ENCODE assay signal across 24 cellular contexts in genomic region chr4:108301583-108302256, GRCh38.
DNase-seq lines count a peak whose midpoint lies in the region; ATAC-seq and TF ChIP-seq lines count a peak whose summit lies in the region.
"Had no signal": no experiment of that assay in that cellular context is flagged by ENCODE, and none has a peak within 500 bp of the region (broad histone marks: within the 10 kb centered on the region; RNA-seq: fewer than 3 reads in every experiment).

No MANE protein-coding gene starts in this region.

- H3K27ac ChIP-seq in thymus (ENCODE audit: low read depth) = peak overlapping the region; percentile 74
- H3K27ac ChIP-seq: body of pancreas, esophagus muscularis mucosa, spleen, tibial artery had no signal

- DNase-seq in activated naive CD4-positive, alpha-beta T cell (lab: John Stamatoyannopoulos, UW) = no peak
- DNase-seq in T-helper 2 cell treated with Interferon-gamma antibody and Interleukin-4, amounts not matched to agents 5 μg/mL and 100 μg/mL, for 36 hours (ENCODE audit: low spot score) = no peak
- DNase-seq in epithelial cell of esophagus (ENCODE audit: low read depth) (peak; percentile 37), MG63 (no peak), SIG-M5 (lab: John Stamatoyannopoulos, UW) (no peak)
- no peak for DNase-seq in stimulated activated naive CD8-positive, alpha-beta T cell treated with anti-CD3 and anti-CD28 coated beads, Interleukin-15, Interleukin-2, amounts not matched to agents 100 U/mL and 50 U/mL, for 24 hours
- DNase-seq: activated CD4-positive, CD25-positive, alpha-beta regulatory T cell treated with anti-CD3 and anti-CD28 coated beads, Interleukin-2, amount 50 U/mL, for 72 hours; activated T-cell treated with anti-CD3 and anti-CD28 coated beads, Interleukin-2, amount 50 U/mL, for 48 hours; AML-193; body of pancreas; Caco-2; effector CD4-positive, alpha-beta T cell; kidney; NCI-H1417 treated with DMSO at 0.1 percent for 48 hours; retina; spleen; stimulated activated CD4-positive, alpha-beta T cell treated with anti-CD3 and anti-CD28 coated beads, Interleukin-4, amount 100 ng/mL, for 1 hour; T-helper 9 cell; tibial artery had no signal

- no peaks in the 10 kb centered on the region for H3K9me3 Mint-ChIP-seq in activated naive CD4-positive, alpha-beta T cell treated with anti-CD3 and anti-CD28 coated beads, Interleukin-2, amount 50 U/mL, for 24 hours
- H3K9me3 Mint-ChIP-seq in T-helper 2 cell treated with Interferon-gamma antibody and Interleukin-4, amounts not matched to agents 5 μg/mL and 100 μg/mL, for 36 hours = peaks cover 10% of the 10 kb centered on the region

- H3K4me3 Mint-ChIP-seq in activated naive CD4-positive, alpha-beta T cell treated with anti-CD3 and anti-CD28 coated beads, Interleukin-2, amount 50 U/mL, for 24 hours = peak overlapping the region; percentile 28
- peak overlapping the region; percentile 12 for H3K4me3 Mint-ChIP-seq in T-helper 2 cell treated with Interferon-gamma antibody and Interleukin-4, amounts not matched to agents 5 μg/mL and 100 μg/mL, for 36 hours
- H3K4me3 Mint-ChIP-seq: stimulated activated naive CD8-positive, alpha-beta T cell treated with anti-CD3 and anti-CD28 coated beads, Interleukin-15, Interleukin-2, amounts not matched to agents 100 ng/mL and 50 ng/mL, for 24 hours had no signal

- H3K9me3 ChIP-seq in thymus (ENCODE audit: control insufficient read depth) = no peaks in the 10 kb centered on the region
- H3K9me3 ChIP-seq in MG63 = no peaks in the 10 kb centered on the region
- H3K9me3 ChIP-seq: body of pancreas, Caco-2, esophagus muscularis mucosa, spleen, tibial artery had no signal

- H3K36me3 ChIP-seq in thymus (ENCODE audit: control insufficient read depth, insufficient read depth) (no peaks in the 10 kb centered on the region), MG63 (no peaks in the 10 kb centered on the region)
- H3K36me3 ChIP-seq: esophagus muscularis mucosa, spleen, tibial artery had no signal

- WGBS in thymus = 5% methylated on average over 1 of the region's 1 CpG

- H3K4me3 ChIP-seq in epithelial cell of esophagus (ENCODE audit: low read length) (no peak overlapping the region), thymus (ENCODE audit: low read length) (no peak overlapping the region), MG63 (no peak overlapping the region)
- H3K4me3 ChIP-seq: body of pancreas, esophagus muscularis mucosa, lung, spleen, tibial artery had no signal

- TF ChIP-seq CTCF in epithelial cell of esophagus (IDR thresholded peaks at IDR 0.05; ENCODE audit: insufficient read depth, low read depth, low read length, missing control alignments) = no peak

- no peaks in the 10 kb centered on the region for H3K27me3 Mint-ChIP-seq in activated naive CD4-positive, alpha-beta T cell treated with anti-CD3 and anti-CD28 coated beads, Interleukin-2, amount 50 U/mL, for 24 hours
- H3K27me3 Mint-ChIP-seq in T-helper 2 cell treated with Interferon-gamma antibody and Interleukin-4, amounts not matched to agents 5 μg/mL and 100 μg/mL, for 36 hours (ENCODE audit: low read depth) = peaks cover 12% of the 10 kb centered on the region
- H3K27me3 Mint-ChIP-seq: stimulated activated naive CD8-positive, alpha-beta T cell treated with anti-CD3 and anti-CD28 coated beads, Interleukin-15, Interleukin-2, amounts not matched to agents 100 ng/mL and 50 ng/mL, for 24 hours had no signal

- peaks cover 21% of the 10 kb centered on the region for H3K4me1 Mint-ChIP-seq in activated naive CD4-positive, alpha-beta T cell treated with anti-CD3 and anti-CD28 coated beads, Interleukin-2, amount 50 U/mL, for 24 hours
- peaks cover 25% of the 10 kb centered on the region for H3K4me1 Mint-ChIP-seq in T-helper 2 cell treated with Interferon-gamma antibody and Interleukin-4, amounts not matched to agents 5 μg/mL and 100 μg/mL, for 36 hours (ENCODE audit: low read depth)

- no peaks in the 10 kb centered on the region for H3K27me3 ChIP-seq in thymus (ENCODE audit: control insufficient read depth, insufficient read depth)
- no peaks in the 10 kb centered on the region for H3K27me3 ChIP-seq in MG63
- H3K27me3 ChIP-seq: body of pancreas, esophagus muscularis mucosa, spleen, tibial artery had no signal

- H3K36me3 Mint-ChIP-seq in activated naive CD4-positive, alpha-beta T cell treated with anti-CD3 and anti-CD28 coated beads, Interleukin-2, amount 50 U/mL, for 24 hours = no peaks in the 10 kb centered on the region
- peaks cover 3% of the 10 kb centered on the region for H3K36me3 Mint-ChIP-seq in T-helper 2 cell treated with Interferon-gamma antibody and Interleukin-4, amounts not matched to agents 5 μg/mL and 100 μg/mL, for 36 hours (ENCODE audit: low read depth)

- H3K4me1 ChIP-seq in thymus (ENCODE audit: control insufficient read depth, insufficient read depth, low read length) = peaks cover 7% of the 10 kb centered on the region
- H3K4me1 ChIP-seq: body of pancreas, Caco-2, esophagus muscularis mucosa, spleen, tibial artery had no signal

- H3K27ac Mint-ChIP-seq in activated naive CD4-positive, alpha-beta T cell treated with anti-CD3 and anti-CD28 coated beads, Interleukin-2, amount 50 U/mL, for 24 hours = peak overlapping the region; percentile 9
- peak overlapping the region; percentile 45 for H3K27ac Mint-ChIP-seq in T-helper 2 cell treated with Interferon-gamma antibody and Interleukin-4, amounts not matched to agents 5 μg/mL and 100 μg/mL, for 36 hours
- H3K27ac Mint-ChIP-seq: stimulated activated naive CD8-positive, alpha-beta T cell treated with anti-CD3 and anti-CD28 coated beads, Interleukin-15, Interleukin-2, amounts not matched to agents 100 ng/mL and 50 ng/mL, for 24 hours had no signal

- no peak for ATAC-seq in stimulated activated naive CD8-positive, alpha-beta T cell treated with anti-CD3 and anti-CD28 coated beads, Interleukin-15, Interleukin-2, amounts not matched to agents 100 U/mL and 50 U/mL, for 24 hours
- ATAC-seq: body of pancreas had no signal
